ENCODE assay signal across 11 cellular contexts in the genomic region with DNA sequence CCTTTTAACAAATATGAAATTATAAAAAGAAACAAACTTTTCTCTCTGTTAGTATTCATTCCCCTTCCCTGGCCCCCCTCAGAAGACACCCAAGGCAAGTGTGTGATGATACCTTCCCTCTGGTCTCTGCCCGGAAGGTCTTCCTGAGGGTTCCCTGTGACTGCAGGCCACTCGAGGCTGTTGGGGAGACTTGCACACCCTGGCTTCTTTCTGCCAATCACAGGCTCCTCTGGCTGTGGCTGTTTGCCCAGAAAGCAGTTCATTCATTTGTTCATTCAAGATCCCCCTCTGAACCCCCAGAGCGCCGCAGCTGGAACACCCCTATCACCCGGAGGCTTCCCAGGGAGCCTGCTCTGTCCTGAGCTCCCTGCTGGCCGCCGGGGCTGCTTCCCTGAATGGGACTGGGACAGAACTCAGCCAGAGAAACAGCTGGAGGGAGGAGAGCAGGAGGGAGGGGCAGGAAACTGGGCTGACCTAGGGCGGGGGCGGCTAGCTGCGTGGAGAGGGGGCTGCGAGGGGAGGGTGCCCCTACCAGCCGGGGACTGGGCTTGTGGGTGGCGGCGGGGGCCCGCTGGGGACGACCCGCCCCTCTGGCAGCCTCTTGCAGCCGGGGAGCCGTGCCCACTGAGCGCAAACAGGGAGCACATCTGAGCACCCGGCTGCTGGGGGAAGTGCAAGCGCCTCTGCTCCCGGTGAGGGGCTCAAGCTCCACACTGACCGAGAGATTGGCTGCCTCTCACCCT. TPM values are rescaled to one million over a fixed set of nuclear protein-coding genes. Genes with fewer than 3 reads are reported as not detected.
A peak's percentile ranks its signal among the peaks of the same experiment; 100 is the strongest.
DNase-seq lines count a peak whose midpoint lies in the region; ATAC-seq and TF ChIP-seq lines count a peak whose summit lies in the region.
"Had no signal": no experiment of that assay in that cellular context is flagged by ENCODE, and none has a peak within 500 bp of the region (broad histone marks: within the 10 kb centered on the region; RNA-seq: fewer than 3 reads in every experiment).

A gene with protein sequence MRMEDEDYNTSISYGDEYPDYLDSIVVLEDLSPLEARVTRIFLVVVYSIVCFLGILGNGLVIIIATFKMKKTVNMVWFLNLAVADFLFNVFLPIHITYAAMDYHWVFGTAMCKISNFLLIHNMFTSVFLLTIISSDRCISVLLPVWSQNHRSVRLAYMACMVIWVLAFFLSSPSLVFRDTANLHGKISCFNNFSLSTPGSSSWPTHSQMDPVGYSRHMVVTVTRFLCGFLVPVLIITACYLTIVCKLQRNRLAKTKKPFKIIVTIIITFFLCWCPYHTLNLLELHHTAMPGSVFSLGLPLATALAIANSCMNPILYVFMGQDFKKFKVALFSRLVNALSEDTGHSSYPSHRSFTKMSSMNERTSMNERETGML (minus strand): TSS at position 397 of the 743 bp plus-strand sequence. CDS start 45,720 bp downstream, outside the sequence.

- H3K9me3 ChIP-seq in HUES48 (ENCODE audit: control insufficient read depth, insufficient read depth, low read length), result no peaks in the 10 kb centered on the region
- peaks cover 0 to 2% of the 10 kb centered on the region in 2 donors for H3K9me3 ChIP-seq in lung (ENCODE audit: control insufficient read depth in 2 of 2, insufficient read depth in 1 of 2, low read length in 1 of 2)
- H3K9me3 ChIP-seq in stomach smooth muscle (ENCODE audit: control insufficient read depth in 2 of 2, low read length in 2 of 2), result no peaks in the 10 kb centered on the region

- ATAC-seq in effector memory CD8-positive, alpha-beta T cell (replicated peaks), result peak; percentile 32
- ATAC-seq in lung (ENCODE audit: insufficient read depth, low FRiP score) (no peak), HG03469 (IDR thresholded peaks at IDR 0.05; ENCODE audit: unreplicated experiment) (no peak), GM18861 (IDR thresholded peaks at IDR 0.05; ENCODE audit: unreplicated experiment) (no peak)
- ATAC-seq in activated naive CD4-positive, alpha-beta T cell treated with anti-CD3 and anti-CD28 coated beads, Interleukin-2, amount 50 U/mL, for 72 hours, result no peak

- no peak for TF ChIP-seq CTCF in lung (IDR thresholded peaks at IDR 0.05; ENCODE audit: control extremely low read depth, extremely low read depth)

- peaks cover under 1% of the 10 kb centered on the region for H3K36me3 Mint-ChIP-seq in effector memory CD8-positive, alpha-beta T cell (ENCODE audit: insufficient read depth)
- no peaks in the 10 kb centered on the region for H3K36me3 Mint-ChIP-seq in activated naive CD4-positive, alpha-beta T cell treated with anti-CD3 and anti-CD28 coated beads, Interleukin-2, amount 50 U/mL, for 72 hours
- H3K36me3 Mint-ChIP-seq: naive B cell had no signal

- H3K4me1 Mint-ChIP-seq in effector memory CD8-positive, alpha-beta T cell (ENCODE audit: low read depth in 2 of 2), result peaks cover 20 to 23% of the 10 kb centered on the region in 2 donors
- H3K4me1 Mint-ChIP-seq: naive B cell had no signal

- H3K27ac ChIP-seq in HUES48 (ENCODE audit: low read depth, low read length) (no peak within 1 kb of the TSS), lung (ENCODE audit: low read depth in 1 of 2, low read length in 1 of 2) (peak within 1 kb of the TSS in 1 of 2 donors; percentile 81), stomach smooth muscle (ENCODE audit: low read length) (no peak within 1 kb of the TSS)

- no peaks in the 10 kb centered on the region for H3K9me3 Mint-ChIP-seq in effector memory CD8-positive, alpha-beta T cell
- H3K9me3 Mint-ChIP-seq in activated naive CD4-positive, alpha-beta T cell treated with anti-CD3 and anti-CD28 coated beads, Interleukin-2, amount 50 U/mL, for 72 hours, result no peaks in the 10 kb centered on the region

- H3K9ac ChIP-seq in HUES48 (ENCODE audit: low read depth, low read length) (no peak within 1 kb of the TSS), stomach smooth muscle (ENCODE audit: low read length in 2 of 2) (no peak within 1 kb of the TSS)

- H3K4me3 ChIP-seq in HUES48 (ENCODE audit: low read depth, low read length) (peak within 1 kb of the TSS; percentile 30), lung (peak within 1 kb of the TSS; percentile 5), stomach smooth muscle (ENCODE audit: low read length in 2 of 2) (peak within 1 kb of the TSS; percentile 5 to 58)

- DNase-seq in effector memory CD8-positive, alpha-beta T cell, result no peak
- DNase-seq in lung (ENCODE audit: low spot score) (no peak), NCI-H446 (lab: John Stamatoyannopoulos, UW) (no peak)
- DNase-seq in activated naive CD4-positive, alpha-beta T cell treated with anti-CD3 and anti-CD28 coated beads, Interleukin-2, amount 50 U/mL, for 72 hours (ENCODE audit: low spot score in 2 of 2), result no peak
- DNase-seq: activated CD4-positive, alpha-beta T cell treated with anti-CD3 and anti-CD28 coated beads, Interleukin-2, amount 50 U/mL, for 4 hours; naive B cell; OCI-M1 had no signal

- H3K4me3 Mint-ChIP-seq in effector memory CD8-positive, alpha-beta T cell, result peak within 1 kb of the TSS; percentile 71 to 86
- H3K4me3 Mint-ChIP-seq: naive B cell had no signal

- H3K27ac Mint-ChIP-seq in effector memory CD8-positive, alpha-beta T cell, result peak within 1 kb of the TSS; percentile 65 to 93
- no peak within 1 kb of the TSS for H3K27ac Mint-ChIP-seq in activated naive CD4-positive, alpha-beta T cell treated with anti-CD3 and anti-CD28 coated beads, Interleukin-2, amount 50 U/mL, for 72 hours

- H3K27me3 Mint-ChIP-seq in effector memory CD8-positive, alpha-beta T cell, result peaks cover 6 to 56% of the 10 kb centered on the region in 2 donors

- H3K36me3 ChIP-seq in HUES48 (ENCODE audit: control insufficient read depth, insufficient read depth, low read length) (no peaks in the 10 kb centered on the region), lung (ENCODE audit: control insufficient read depth in 2 of 2, insufficient read depth in 2 of 2, low read length in 2 of 2) (no peaks in the 10 kb centered on the region), stomach smooth muscle (ENCODE audit: control insufficient read depth in 2 of 2, insufficient read depth in 2 of 2, low read length in 2 of 2) (no peaks in the 10 kb centered on the region)

- H3K27me3 ChIP-seq in HUES48 (ENCODE audit: control insufficient read depth, insufficient read depth, low read length), result no peaks in the 10 kb centered on the region
- no peaks in the 10 kb centered on the region for H3K27me3 ChIP-seq in lung (ENCODE audit: control insufficient read depth, insufficient read depth)
- H3K27me3 ChIP-seq in stomach smooth muscle (ENCODE audit: control insufficient read depth in 1 of 2, insufficient read depth in 2 of 2, low read length in 2 of 2), result peaks cover 7 to 15% of the 10 kb centered on the region in 2 donors

- 6 to 9% methylated on average over 14 to 24 of the region's 24 CpGs for WGBS in lung, 2 donors

- no peaks in the 10 kb centered on the region; the same call in 1 of the 2 replicates for H3K4me1 ChIP-seq in HUES48 (ENCODE audit: control insufficient read depth, insufficient read depth, low read length)
- peaks cover 0 to 19% of the 10 kb centered on the region in 2 donors for H3K4me1 ChIP-seq in lung (ENCODE audit: control insufficient read depth in 2 of 2, insufficient read depth in 2 of 2, low read length in 2 of 2)
- peaks cover 9% of the 10 kb centered on the region for H3K4me1 ChIP-seq in stomach smooth muscle (ENCODE audit: control insufficient read depth, insufficient read depth, low read length)

RNA-seq across cellular contexts. Expression of the gene that starts here (rescaled TPM):
- total RNA-seq in lung, result 10 to 100 TPM; 15.4 to 20.5 TPM
- 10 to 100 TPM in 1 of 2 donors, 1 to 10 TPM in 1; 4.4 to 19.6 TPM for polyA plus RNA-seq in lung
- total RNA-seq in activated naive CD4-positive, alpha-beta T cell treated with anti-CD3 and anti-CD28 coated beads, Interleukin-2, amount 50 U/mL, for 72 hours, result not detected

Comparison
In these comparisons a context has a peak if more than half of its experiments do, and no peak if none do; other contexts are left out.
1. RNA of the gene that starts here (total RNA-seq): 15.4 to 20.5 TPM in lung; not detected in activated naive CD4-positive, alpha-beta T cell treated with anti-CD3 and anti-CD28 coated beads, Interleukin-2, amount 50 U/mL, for 72 hours; every median in the first group is over 10 times any median in the second.
2. H3K27ac Mint-ChIP-seq: peak in effector memory CD8-positive, alpha-beta T cell (2 of 2); none in activated naive CD4-positive, alpha-beta T cell treated with anti-CD3 and anti-CD28 coated beads, Interleukin-2, amount 50 U/mL, for 72 hours (0 of 2).
3. Peak in every context shown above with its lines, with median percentiles within 50 percentile points of each other: H3K4me3 ChIP-seq.